1 cellular context compared by ENCODE assay signal in the genomic region with DNA sequence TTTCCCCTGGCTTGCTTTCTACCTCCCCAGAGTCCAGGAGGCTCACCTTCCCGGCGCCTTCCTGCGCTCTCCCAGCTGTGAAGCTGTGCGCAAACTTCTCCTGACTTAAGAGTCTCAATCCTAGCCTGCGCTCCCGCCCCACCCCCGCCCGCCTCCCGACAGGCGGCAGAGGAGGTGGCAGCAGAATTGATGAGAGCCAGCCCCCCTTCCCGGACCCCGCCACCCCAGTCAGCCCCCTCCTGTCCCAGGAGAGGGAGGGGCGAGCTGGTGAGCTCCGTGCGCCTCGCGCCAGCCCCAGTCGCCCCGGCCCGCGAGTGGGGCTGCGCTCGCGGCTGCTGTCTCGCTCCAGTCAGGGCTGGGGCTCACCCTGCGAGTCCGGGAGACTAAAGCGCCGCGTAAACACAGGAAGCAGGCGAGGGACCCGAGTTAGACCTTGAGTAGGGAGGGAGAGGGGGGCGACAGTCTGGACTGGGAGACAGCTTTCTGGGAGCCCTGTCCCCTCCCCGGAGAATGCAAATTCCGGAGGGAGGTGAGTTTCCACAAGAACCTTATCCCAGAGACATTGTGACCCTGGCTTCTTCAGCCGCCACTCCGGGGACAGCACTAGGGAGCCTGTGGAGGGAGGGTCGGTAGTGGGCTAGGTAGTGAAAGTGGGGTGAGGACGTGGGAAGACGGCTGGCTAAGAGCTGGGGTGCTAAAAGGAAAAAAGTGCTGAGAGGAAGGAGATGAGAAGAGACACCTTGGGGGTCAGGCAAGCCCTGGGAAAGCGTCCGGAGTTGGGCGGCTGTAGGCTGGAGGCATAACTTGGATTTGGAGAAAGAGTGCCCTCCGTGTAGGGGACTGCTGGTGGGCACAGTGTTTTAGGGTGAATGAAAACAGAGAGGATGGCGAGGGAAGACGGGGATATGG.
A peak's percentile ranks its signal among the peaks of the same experiment; 100 is the strongest.
TF ChIP-seq lines count a peak whose summit lies in the region.

TSS of gene CALCR (minus strand) at position 79 of the 909 bp plus-strand sequence. CDS start 87,743 bp downstream, outside the sequence.

TF ChIP-seq in HEK293, 187 proteins besides CTCF, POLR2A, EP300 and RAD21 (continued from another document and continues in another):
- TF ChIP-seq GLIS1 (tag by site-specific recombination; IDR thresholded peaks at IDR 0.05) = 0 out of 2 replicates have a peak, but pooled peaks have one; percentile 5
- no peak for TF ChIP-seq SP7 (tag by site-specific recombination; IDR thresholded peaks at IDR 0.05)
- TF ChIP-seq ZNF776 (tag by site-specific recombination; IDR thresholded peaks at IDR 0.05; ENCODE audit: borderline replicate concordance) = no peak
- no peak for TF ChIP-seq TCF7L2 (IDR thresholded peaks at IDR 0.05; ENCODE audit: borderline replicate concordance, low read depth, low read length)
- peak; percentile 35; the same call in 1 of the 2 replicates for TF ChIP-seq ZIC2 (tag by site-specific recombination; IDR thresholded peaks at IDR 0.05)
- no peak for TF ChIP-seq ZNF560 (tag by site-specific recombination; IDR thresholded peaks at IDR 0.05; ENCODE audit: borderline replicate concordance)
- no peak for TF ChIP-seq ZNF138 (tag by site-specific recombination; IDR thresholded peaks at IDR 0.05; ENCODE audit: borderline replicate concordance)
- peak; percentile 90 for TF ChIP-seq ZNF398 (tag by site-specific recombination; IDR thresholded peaks at IDR 0.05)
- TF ChIP-seq ZBTB20 (tag by site-specific recombination; IDR thresholded peaks at IDR 0.05) = no peak; the same call in 1 of the 2 replicates
- no peak for TF ChIP-seq ZNF596 (tag by site-specific recombination; IDR thresholded peaks at IDR 0.05)
- no peak for TF ChIP-seq ZNF626 (tag by site-specific recombination; IDR thresholded peaks at IDR 0.05)
- no peak for TF ChIP-seq ZNF747 (tag by site-specific recombination; IDR thresholded peaks at IDR 0.05)
- TF ChIP-seq, protein P1, sequence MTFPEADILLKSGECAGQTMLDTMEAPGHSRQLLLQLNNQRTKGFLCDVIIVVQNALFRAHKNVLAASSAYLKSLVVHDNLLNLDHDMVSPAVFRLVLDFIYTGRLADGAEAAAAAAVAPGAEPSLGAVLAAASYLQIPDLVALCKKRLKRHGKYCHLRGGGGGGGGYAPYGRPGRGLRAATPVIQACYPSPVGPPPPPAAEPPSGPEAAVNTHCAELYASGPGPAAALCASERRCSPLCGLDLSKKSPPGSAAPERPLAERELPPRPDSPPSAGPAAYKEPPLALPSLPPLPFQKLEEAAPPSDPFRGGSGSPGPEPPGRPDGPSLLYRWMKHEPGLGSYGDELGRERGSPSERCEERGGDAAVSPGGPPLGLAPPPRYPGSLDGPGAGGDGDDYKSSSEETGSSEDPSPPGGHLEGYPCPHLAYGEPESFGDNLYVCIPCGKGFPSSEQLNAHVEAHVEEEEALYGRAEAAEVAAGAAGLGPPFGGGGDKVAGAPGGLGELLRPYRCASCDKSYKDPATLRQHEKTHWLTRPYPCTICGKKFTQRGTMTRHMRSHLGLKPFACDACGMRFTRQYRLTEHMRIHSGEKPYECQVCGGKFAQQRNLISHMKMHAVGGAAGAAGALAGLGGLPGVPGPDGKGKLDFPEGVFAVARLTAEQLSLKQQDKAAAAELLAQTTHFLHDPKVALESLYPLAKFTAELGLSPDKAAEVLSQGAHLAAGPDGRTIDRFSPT (tag by site-specific recombination; IDR thresholded peaks at IDR 0.05) = no peak
- TF ChIP-seq REST (tag by site-specific recombination; IDR thresholded peaks at IDR 0.05) = no peak
- TF ChIP-seq KLF8 (tag by site-specific recombination; IDR thresholded peaks at IDR 0.05) = no peak
- TF ChIP-seq ZNF670 (tag by site-specific recombination; IDR thresholded peaks at IDR 0.05; ENCODE audit: low read depth) = no peak
- TF ChIP-seq ZNF629 (tag by site-specific recombination; IDR thresholded peaks at IDR 0.05) = no peak
- TF ChIP-seq ZNF174 (tag by site-specific recombination; IDR thresholded peaks at IDR 0.05) = no peak
- TF ChIP-seq ZNF311 (tag by site-specific recombination; IDR thresholded peaks at IDR 0.05; ENCODE audit: borderline replicate concordance) = no peak
- TF ChIP-seq ZNF10 (tag by site-specific recombination; IDR thresholded peaks at IDR 0.05) = no peak
- TF ChIP-seq MEIS1 (CRISPR knock-in tag; IDR thresholded peaks at IDR 0.05; ENCODE audit: borderline replicate concordance) = no peak
- no peak for TF ChIP-seq ZNF239 (tag by site-specific recombination; IDR thresholded peaks at IDR 0.05)
- 0 out of 2 replicates have a peak, but pooled peaks have one; percentile 18 for TF ChIP-seq PRDM1 (tag by site-specific recombination; IDR thresholded peaks at IDR 0.05)
- TF ChIP-seq GLIS2 (tag by site-specific recombination; IDR thresholded peaks at IDR 0.05) = peak; percentile 63; the same call in 1 of the 2 replicates
- TF ChIP-seq, protein P2, sequence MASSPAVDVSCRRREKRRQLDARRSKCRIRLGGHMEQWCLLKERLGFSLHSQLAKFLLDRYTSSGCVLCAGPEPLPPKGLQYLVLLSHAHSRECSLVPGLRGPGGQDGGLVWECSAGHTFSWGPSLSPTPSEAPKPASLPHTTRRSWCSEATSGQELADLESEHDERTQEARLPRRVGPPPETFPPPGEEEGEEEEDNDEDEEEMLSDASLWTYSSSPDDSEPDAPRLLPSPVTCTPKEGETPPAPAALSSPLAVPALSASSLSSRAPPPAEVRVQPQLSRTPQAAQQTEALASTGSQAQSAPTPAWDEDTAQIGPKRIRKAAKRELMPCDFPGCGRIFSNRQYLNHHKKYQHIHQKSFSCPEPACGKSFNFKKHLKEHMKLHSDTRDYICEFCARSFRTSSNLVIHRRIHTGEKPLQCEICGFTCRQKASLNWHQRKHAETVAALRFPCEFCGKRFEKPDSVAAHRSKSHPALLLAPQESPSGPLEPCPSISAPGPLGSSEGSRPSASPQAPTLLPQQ (tag by site-specific recombination; IDR thresholded peaks at IDR 0.05) = no peak
- no peak for TF ChIP-seq BCL11B (tag by site-specific recombination; IDR thresholded peaks at IDR 0.05; ENCODE audit: low read depth)
- TF ChIP-seq ZNF529 (tag by site-specific recombination; IDR thresholded peaks at IDR 0.05; ENCODE audit: insufficient replicate concordance) = no peak
- TF ChIP-seq ZNF654 (tag by site-specific recombination; IDR thresholded peaks at IDR 0.05; ENCODE audit: low read depth) = no peak
- no peak for TF ChIP-seq KLF1 (tag by site-specific recombination; IDR thresholded peaks at IDR 0.05)
- TF ChIP-seq, protein P3, sequence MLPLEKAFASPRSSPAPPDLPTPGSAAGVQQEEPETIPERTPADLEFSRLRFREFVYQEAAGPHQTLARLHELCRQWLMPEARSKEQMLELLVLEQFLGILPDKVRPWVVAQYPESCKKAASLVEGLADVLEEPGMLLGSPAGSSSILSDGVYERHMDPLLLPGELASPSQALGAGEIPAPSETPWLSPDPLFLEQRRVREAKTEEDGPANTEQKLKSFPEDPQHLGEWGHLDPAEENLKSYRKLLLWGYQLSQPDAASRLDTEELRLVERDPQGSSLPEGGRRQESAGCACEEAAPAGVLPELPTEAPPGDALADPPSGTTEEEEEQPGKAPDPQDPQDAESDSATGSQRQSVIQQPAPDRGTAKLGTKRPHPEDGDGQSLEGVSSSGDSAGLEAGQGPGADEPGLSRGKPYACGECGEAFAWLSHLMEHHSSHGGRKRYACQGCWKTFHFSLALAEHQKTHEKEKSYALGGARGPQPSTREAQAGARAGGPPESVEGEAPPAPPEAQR (tag by site-specific recombination; IDR thresholded peaks at IDR 0.05) = no peak
- TF ChIP-seq ZNF24 (tag by site-specific recombination; IDR thresholded peaks at IDR 0.05) = no peak
- TF ChIP-seq ZNF433 (tag by site-specific recombination; IDR thresholded peaks at IDR 0.05; ENCODE audit: low read depth) = no peak
- no peak for TF ChIP-seq ZNF792 (tag by site-specific recombination; IDR thresholded peaks at IDR 0.05)
- 0 out of 2 replicates have a peak, but pooled peaks have one; percentile 23 for TF ChIP-seq PATZ1 (tag by site-specific recombination; IDR thresholded peaks at IDR 0.05)
- no peak for TF ChIP-seq ZNF23 (tag by site-specific recombination; IDR thresholded peaks at IDR 0.05; ENCODE audit: borderline replicate concordance)
- TF ChIP-seq ZNF302 (tag by site-specific recombination; IDR thresholded peaks at IDR 0.05; ENCODE audit: low read depth) = no peak
- TF ChIP-seq ZNF518A (tag by site-specific recombination; conservative IDR thresholded peaks at IDR 0.05; ENCODE audit: low read depth) = no peak
- no peak for TF ChIP-seq ZNF830 (tag by site-specific recombination; IDR thresholded peaks at IDR 0.05; ENCODE audit: low read depth)
- no peak for TF ChIP-seq ZNF274 (IDR thresholded peaks at IDR 0.05; ENCODE audit: low read length)
- no peak for TF ChIP-seq ZNF274 (tag by site-specific recombination; IDR thresholded peaks at IDR 0.05; ENCODE audit: borderline replicate concordance)
- no peak for TF ChIP-seq ZNF157 (tag by site-specific recombination; IDR thresholded peaks at IDR 0.05)
